Comparison of ENCODE assay signal across 19 cellular contexts in genomic region chr2:216860738-216861137, GRCh38. TPM values are rescaled to one million over a fixed set of nuclear protein-coding genes. Genes with fewer than 3 reads are reported as not detected.
"Had no signal": no experiment of that assay in that cellular context is flagged by ENCODE, and none has a peak within 500 bp of the region (broad histone marks: within the 10 kb centered on the region; RNA-seq: fewer than 3 reads in every experiment).

No MANE protein-coding gene starts in this region.

- ATAC-seq: activated naive CD8-positive, alpha-beta T cell treated with anti-CD3 and anti-CD28 coated beads, Interleukin-2, amount 50 U/mL, for 24 hours; left lung; stimulated activated effector memory CD8-positive, alpha-beta T cell treated with anti-CD3 and anti-CD28 coated beads, Interleukin-12 subunit alpha, Interleukin-12 subunit beta, amount 100 ng/mL, for 72 hours had no signal

- H3K9me3 ChIP-seq: left lung had no signal

- H3K4me3 ChIP-seq: dorsolateral prefrontal cortex, left lung had no signal

- H3K27ac Mint-ChIP-seq: activated naive CD8-positive, alpha-beta T cell treated with anti-CD3 and anti-CD28 coated beads, Interleukin-2, amount 50 U/mL, for 24 hours; activated T-helper 1 cell treated with anti-CD3 and anti-CD28 coated beads, Interleukin-12 subunit alpha, Interleukin-12 subunit beta, Interleukin-2, Interleukin-4 antibody, amounts not matched to agents 30 ng/mL and 10 ng/mL and 1 ng/mL, durations not matched to agents 14 hours and 24 hours and 36 hours; endodermal cell; naive B cell; stimulated activated effector memory CD8-positive, alpha-beta T cell treated with anti-CD3 and anti-CD28 coated beads, Interleukin-12 subunit alpha, Interleukin-12 subunit beta, amount 100 ng/mL, for 72 hours had no signal

- H3K4me1 ChIP-seq: left lung had no signal

- H3K4me3 Mint-ChIP-seq: activated naive CD8-positive, alpha-beta T cell treated with anti-CD3 and anti-CD28 coated beads, Interleukin-2, amount 50 U/mL, for 24 hours; activated T-helper 1 cell treated with anti-CD3 and anti-CD28 coated beads, Interleukin-12 subunit alpha, Interleukin-12 subunit beta, Interleukin-2, Interleukin-4 antibody, amounts not matched to agents 30 ng/mL and 10 ng/mL and 1 ng/mL, durations not matched to agents 14 hours and 24 hours and 36 hours; endodermal cell; naive B cell; stimulated activated effector memory CD8-positive, alpha-beta T cell treated with anti-CD3 and anti-CD28 coated beads, Interleukin-12 subunit alpha, Interleukin-12 subunit beta, amount 100 ng/mL, for 72 hours had no signal

- H3K27ac ChIP-seq: dorsolateral prefrontal cortex, left lung had no signal

- H3K36me3 Mint-ChIP-seq: naive B cell; stimulated activated effector memory CD8-positive, alpha-beta T cell treated with anti-CD3 and anti-CD28 coated beads, Interleukin-12 subunit alpha, Interleukin-12 subunit beta, amount 100 ng/mL, for 72 hours had no signal

- H3K9me3 Mint-ChIP-seq: activated naive CD8-positive, alpha-beta T cell treated with anti-CD3 and anti-CD28 coated beads, Interleukin-2, amount 50 U/mL, for 24 hours; activated T-helper 1 cell treated with anti-CD3 and anti-CD28 coated beads, Interleukin-12 subunit alpha, Interleukin-12 subunit beta, Interleukin-2, Interleukin-4 antibody, amounts not matched to agents 30 ng/mL and 10 ng/mL and 1 ng/mL, durations not matched to agents 14 hours and 24 hours and 36 hours; endodermal cell; naive B cell; stimulated activated effector memory CD8-positive, alpha-beta T cell treated with anti-CD3 and anti-CD28 coated beads, Interleukin-12 subunit alpha, Interleukin-12 subunit beta, amount 100 ng/mL, for 72 hours had no signal

- H3K27me3 ChIP-seq: dorsolateral prefrontal cortex, left lung had no signal

- DNase-seq: activated CD4-positive, CD25-positive, alpha-beta regulatory T cell treated with anti-CD3 and anti-CD28 coated beads, Interleukin-2, amount 50 U/mL, for 72 hours; activated naive CD4-positive, alpha-beta T cell; activated naive CD8-positive, alpha-beta T cell treated with anti-CD3 and anti-CD28 coated beads, Interleukin-2, amount 50 U/mL, for 24 hours; dorsolateral prefrontal cortex; endodermal cell; hippocampal formation; left lung; mammary epithelial cell; naive B cell; stimulated activated CD4-positive, alpha-beta T cell treated with anti-CD3 and anti-CD28 coated beads, Interleukin-2, amount 100 ng/mL, for 24 hours had no signal

- H3K36me3 ChIP-seq: left lung had no signal

- H3K4me1 Mint-ChIP-seq: naive B cell had no signal

RNA-seq across cellular contexts. Expression of gene TNP1, which starts 0.9 kb away (rescaled TPM):
- total RNA-seq: activated CD8-positive, alpha-beta memory T cell treated with anti-CD3 and anti-CD28 coated beads for 36 hours; activated T-helper 1 cell treated with anti-CD3 and anti-CD28 coated beads, Interleukin-12 subunit alpha, Interleukin-12 subunit beta, Interleukin-2, Interleukin-4 antibody, amounts not matched to agents 30 ng/mL and 10 ng/mL and 1 ng/mL, durations not matched to agents 14 hours and 24 hours and 36 hours; dorsolateral prefrontal cortex; endodermal cell; epithelial cell of proximal tubule; glomerular endothelial cell; left lung; mammary epithelial cell; mononuclear cell; renal cortical epithelial cell; ureter had no signal
- polyA plus RNA-seq: keratinocyte, mammary epithelial cell had no signal
